ENCODE assay signal across 23 cellular contexts in the genomic region with DNA sequence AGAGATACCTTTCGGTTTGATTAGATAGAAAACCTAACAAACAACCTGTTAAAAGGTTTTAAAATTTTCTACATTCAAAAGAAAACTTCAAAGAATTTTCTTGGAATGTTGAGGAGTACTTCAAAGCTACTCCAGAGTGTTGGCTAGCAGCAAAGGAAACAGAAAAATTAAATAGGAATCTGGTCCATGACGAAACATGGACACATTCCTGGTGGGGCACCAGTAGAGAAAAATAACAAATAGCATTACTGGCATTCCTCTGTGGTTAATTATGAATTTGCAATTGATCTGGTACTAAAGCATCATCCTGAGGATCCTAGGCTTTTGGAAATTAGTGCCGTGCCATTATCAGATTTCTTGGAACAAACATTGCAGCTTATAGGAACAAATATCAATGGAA. TPM values are rescaled to one million over a fixed set of nuclear protein-coding genes. Genes with fewer than 3 reads are reported as not detected.
DNase-seq lines count a peak whose midpoint lies in the region; FAIRE-seq and TF ChIP-seq lines count a peak whose summit lies in the region.
"Had no signal": no experiment of that assay in that cellular context is flagged by ENCODE, and none has a peak within 500 bp of the region (broad histone marks: within the 10 kb centered on the region; RNA-seq: fewer than 3 reads in every experiment).

No MANE protein-coding gene starts in this region.

- H3K9ac ChIP-seq in astrocyte (ENCODE audit: low read length) (no peak overlapping the region), colonic mucosa (ENCODE audit: low read depth in 2 of 2, low read length in 2 of 2) (no peak overlapping the region)
- H3K9ac ChIP-seq: BLaER1 had no signal

- no peaks in the 10 kb centered on the region for H3K79me2 ChIP-seq in astrocyte (ENCODE audit: insufficient read depth, low read length)
- H3K79me2 ChIP-seq in osteoblast (ENCODE audit: insufficient read depth, low read length): no peaks in the 10 kb centered on the region

- no peaks in the 10 kb centered on the region for H4K20me1 ChIP-seq in astrocyte (ENCODE audit: insufficient read depth, low read length)
- H4K20me1 ChIP-seq in osteoblast (ENCODE audit: insufficient read depth, low read length): no peaks in the 10 kb centered on the region
- H4K20me1 ChIP-seq: BLaER1 had no signal

- H2AFZ ChIP-seq in astrocyte (ENCODE audit: low read depth, low read length) (no peak overlapping the region), osteoblast (ENCODE audit: low read length) (no peak overlapping the region)
- H2AFZ ChIP-seq: GM23338 had no signal

- no peak for FAIRE-seq in astrocyte (lab: Jason Lieb, UNC)
- FAIRE-seq: GM12878, K562 had no signal

- no peaks in the 10 kb centered on the region for H3K27me3 Mint-ChIP-seq in astrocyte (ENCODE audit: low read depth, unreplicated experiment)
- H3K27me3 Mint-ChIP-seq: CD8-positive, alpha-beta memory T cell had no signal

- H3K4me2 ChIP-seq in astrocyte (ENCODE audit: low read length) (no peak overlapping the region), osteoblast (ENCODE audit: insufficient read depth, low read length) (no peak overlapping the region)
- H3K4me2 ChIP-seq: BLaER1, GM23338 had no signal

- H3K9me3 ChIP-seq in astrocyte (ENCODE audit: insufficient read depth, low read depth, low read length) (no peaks in the 10 kb centered on the region), osteoblast (ENCODE audit: low read depth, low read length) (no peaks in the 10 kb centered on the region), colonic mucosa (no peaks in the 10 kb centered on the region)

- DNase-seq in A172 (ENCODE audit: low spot score) (peak; percentile 17), astrocyte (ENCODE audit: low read depth) (peak; percentile 25), kidney tubule cell (ENCODE audit: low spot score) (peak; percentile 77), osteoblast (ENCODE audit: insufficient read length, low spot score, missing footprints) (peak; percentile 56), NCI-H2196 treated with DMSO at 0.1 percent for 48 hours (lab: John Stamatoyannopoulos, UW; ENCODE audit: unreplicated experiment) (no peak), colonic mucosa (no peak), NCI-H1436 (lab: John Stamatoyannopoulos, UW) (no peak)
- DNase-seq in stimulated activated CD4-positive, alpha-beta T cell treated with anti-CD3 and anti-CD28 coated beads, Interleukin-4, amount 100 ng/mL, for 4 hours: no peak
- DNase-seq: CD8-positive, alpha-beta memory T cell; DND-41; GDM1; MV-4-11; NCI-H1417 treated with DMSO at 0.1 percent for 48 hours; NCI-H345; NCI-H69; NK-92 treated with Interleukin-12 subunit alpha and Interleukin-12 subunit beta, amount 100 ng/mL, for 24 hours; OCI-M1 had no signal

- H3K36me3 Mint-ChIP-seq in astrocyte (ENCODE audit: low read depth, unreplicated experiment): no peaks in the 10 kb centered on the region
- H3K36me3 Mint-ChIP-seq: CD8-positive, alpha-beta memory T cell had no signal

- no peaks in the 10 kb centered on the region for H3K4me1 ChIP-seq in astrocyte (ENCODE audit: insufficient read depth, low read length)
- no peaks in the 10 kb centered on the region for H3K4me1 ChIP-seq in osteoblast (ENCODE audit: insufficient read depth, low read length)
- no peaks in the 10 kb centered on the region for H3K4me1 ChIP-seq in colonic mucosa

- H3K27me3 ChIP-seq in astrocyte (ENCODE audit: insufficient read depth, low read length) (no peaks in the 10 kb centered on the region), osteoblast (ENCODE audit: insufficient read depth, low read length) (no peaks in the 10 kb centered on the region), colonic mucosa (no peaks in the 10 kb centered on the region)
- H3K27me3 ChIP-seq: BLaER1 had no signal

- TF ChIP-seq CTCF in astrocyte (IDR thresholded peaks at IDR 0.05; ENCODE audit: insufficient read depth, low read depth, low read length): no peak
- TF ChIP-seq CTCF in osteoblast (IDR thresholded peaks at IDR 0.05; ENCODE audit: extremely low read depth, low read depth, low read length): no peak
- TF ChIP-seq CTCF in colonic mucosa (IDR thresholded peaks at IDR 0.05): no peak

- no peaks in the 10 kb centered on the region for H3K9me3 Mint-ChIP-seq in astrocyte (ENCODE audit: unreplicated experiment)
- H3K9me3 Mint-ChIP-seq: CD8-positive, alpha-beta memory T cell; GM23338 had no signal

- H3K4me3 ChIP-seq in astrocyte (ENCODE audit: insufficient read depth, low read depth, low read length) (no peak overlapping the region), osteoblast (ENCODE audit: insufficient read depth, low read length) (no peak overlapping the region), colonic mucosa (no peak overlapping the region)
- H3K4me3 ChIP-seq: BLaER1, GM12878, GM23338, K562 had no signal

- intact Hi-C loops in colonic mucosa (cut with DNase I): no loop called here

- H3K4me3 Mint-ChIP-seq in astrocyte (ENCODE audit: unreplicated experiment): no peak overlapping the region
- H3K4me3 Mint-ChIP-seq: CD8-positive, alpha-beta memory T cell; GM23338 had no signal

- peak overlapping the region; percentile 72 for H3K27ac Mint-ChIP-seq in astrocyte (ENCODE audit: unreplicated experiment)
- H3K27ac Mint-ChIP-seq: CD8-positive, alpha-beta memory T cell; GM23338 had no signal

- H3K4me1 Mint-ChIP-seq in astrocyte (ENCODE audit: low read depth, unreplicated experiment): peaks cover 8% of the 10 kb centered on the region
- H3K4me1 Mint-ChIP-seq: CD8-positive, alpha-beta memory T cell had no signal

- H3K36me3 ChIP-seq in astrocyte (ENCODE audit: insufficient read depth, low read length) (no peaks in the 10 kb centered on the region), osteoblast (ENCODE audit: insufficient read depth, low read length) (no peaks in the 10 kb centered on the region), colonic mucosa (no peaks in the 10 kb centered on the region)
- H3K36me3 ChIP-seq: BLaER1 had no signal

- H3K27ac ChIP-seq in astrocyte (ENCODE audit: low read depth, low read length) (no peak overlapping the region), osteoblast (ENCODE audit: low read depth, low read length) (no peak overlapping the region), colonic mucosa (no peak overlapping the region)
- H3K27ac ChIP-seq: 22Rv1, BLaER1, RWPE1 had no signal

RNA-seq across cellular contexts. Expression of a gene that starts 59.5 kb away (rescaled TPM):
- not detected in 2 replicates for total RNA-seq in A172 (2014; rRNA removed; shearing (Covaris generic))
- total RNA-seq in astrocyte (81.5 and 83.0 TPM in 2 replicates), osteoblast (not detected in 2 replicates), colonic mucosa (1 to 10 TPM in 1 of 2 donors, not detected in 1; 1.9 TPM)

Comparison
In these comparisons a context has a peak if more than half of its experiments do, and no peak if none do; other contexts are left out.
1. DNase-seq: peak in A172 (single experiment), astrocyte (single experiment), kidney tubule cell (single experiment) and osteoblast (single experiment); none in NCI-H2196 treated with DMSO at 0.1 percent for 48 hours (single experiment), colonic mucosa (single experiment), stimulated activated CD4-positive, alpha-beta T cell treated with anti-CD3 and anti-CD28 coated beads, Interleukin-4, amount 100 ng/mL, for 4 hours (0 of 2) and NCI-H1436 (single experiment).
2. RNA of a gene that starts 59.5 kb away (total RNA-seq): 81.5 to 83.0 TPM in astrocyte; 1.9 TPM in colonic mucosa, not detected in A172 and not detected in osteoblast; every median in the first group is over 10 times any median in the second.